2 cellular contexts compared by ENCODE assay signal in genomic region chr12:50200507-50201273, GRCh38.
TF ChIP-seq lines count a peak whose summit lies in the region.

No MANE protein-coding gene starts in this region.

TF ChIP-seq in endothelial cell of umbilical vein, 7 proteins besides CTCF, POLR2A, EP300 and RAD21:
- TF ChIP-seq JUN (IDR thresholded peaks at IDR 0.05; ENCODE audit: borderline replicate concordance, insufficient read depth, insufficient read length, low read depth), result no peak
- TF ChIP-seq FOS (IDR thresholded peaks at IDR 0.05; ENCODE audit: borderline replicate concordance, insufficient read depth, low read length), result no peak
- TF ChIP-seq MAX (IDR thresholded peaks at IDR 0.05; ENCODE audit: insufficient read depth, insufficient read length), result no peak
- no peak for TF ChIP-seq EZH2 (IDR thresholded peaks at IDR 0.05; ENCODE audit: borderline replicate concordance, low read depth, low read length, severe bottlenecking)
- TF ChIP-seq POLR2AphosphoS5 (IDR thresholded peaks at IDR 0.05; ENCODE audit: insufficient read depth, low read depth, low read length), result no peak
- no peak for TF ChIP-seq GATA2 (IDR thresholded peaks at IDR 0.05; ENCODE audit: insufficient read depth, insufficient read length, low read depth, low read length)
- TF ChIP-seq MYC (IDR thresholded peaks at IDR 0.05; ENCODE audit: low read depth, low read length), result no peak
TF ChIP-seq in endothelial cell of umbilical vein: peak in this region for 0.

TF ChIP-seq in HepG2, 621 proteins besides CTCF, POLR2A, EP300 and RAD21:
- TF ChIP-seq GABPA (IDR thresholded peaks at IDR 0.05; ENCODE audit: low read depth, low read length), result no peak
- TF ChIP-seq GABPA (CRISPR knock-in tag; IDR thresholded peaks at IDR 0.05; ENCODE audit: low read depth), result no peak
- no peak for TF ChIP-seq ZC3H13 (CRISPR knock-in tag; IDR thresholded peaks at IDR 0.05)
- TF ChIP-seq ZNF160 (CRISPR knock-in tag; IDR thresholded peaks at IDR 0.05), result no peak
- TF ChIP-seq POGZ (CRISPR knock-in tag; IDR thresholded peaks at IDR 0.05), result no peak
- TF ChIP-seq NR2C2 (CRISPR knock-in tag; IDR thresholded peaks at IDR 0.05; ENCODE audit: borderline replicate concordance), result no peak
- TF ChIP-seq CSRNP2 (CRISPR knock-in tag; conservative IDR thresholded peaks at IDR 0.05; ENCODE audit: low read depth), result no peak
- TF ChIP-seq GFI1 (CRISPR knock-in tag; IDR thresholded peaks at IDR 0.05; ENCODE audit: borderline replicate concordance), result no peak
- TF ChIP-seq RARG (CRISPR knock-in tag; IDR thresholded peaks at IDR 0.05; ENCODE audit: low read depth), result no peak
- TF ChIP-seq ZNF7 (CRISPR knock-in tag; IDR thresholded peaks at IDR 0.05), result no peak
- no peak for TF ChIP-seq ZMYM4 (CRISPR knock-in tag; IDR thresholded peaks at IDR 0.05)
- no peak for TF ChIP-seq NFKBIZ (CRISPR knock-in tag; IDR thresholded peaks at IDR 0.05)
- TF ChIP-seq FOXM1 (CRISPR knock-in tag; IDR thresholded peaks at IDR 0.05), result no peak
- TF ChIP-seq DNMT3B (CRISPR knock-in tag; conservative IDR thresholded peaks at IDR 0.05), result no peak
- TF ChIP-seq ZNF136 (CRISPR knock-in tag; IDR thresholded peaks at IDR 0.05; ENCODE audit: low read depth), result no peak
